ENCODE assay signal across 22 cellular contexts in the genomic region with DNA sequence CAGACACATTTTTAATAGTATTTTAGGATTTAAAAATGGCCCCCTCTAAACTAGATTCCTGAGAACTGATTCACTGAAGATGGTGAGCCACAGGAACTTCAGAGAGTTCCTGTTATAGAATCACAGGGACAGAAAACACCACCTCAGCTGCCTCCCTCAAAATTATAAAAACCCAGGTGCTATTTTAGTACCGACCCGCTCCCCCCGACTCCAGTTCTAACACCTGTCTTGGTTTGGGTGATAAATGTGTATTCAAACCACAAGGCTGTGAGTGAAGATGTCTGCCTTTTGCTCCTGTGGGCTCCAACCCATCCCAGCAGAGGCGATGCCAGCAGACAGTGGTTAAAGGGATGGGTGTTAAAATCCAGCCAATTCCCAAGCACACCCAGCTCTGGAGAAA.
DNase-seq lines count a peak whose midpoint lies in the region; ATAC-seq and TF ChIP-seq lines count a peak whose summit lies in the region.
"Had no signal": no experiment of that assay in that cellular context is flagged by ENCODE, and none has a peak within 500 bp of the region (broad histone marks: within the 10 kb centered on the region; RNA-seq: fewer than 3 reads in every experiment).

No MANE protein-coding gene starts in this region.

- WGBS in aorta, 2 donors, result 80 to 82% methylated on average over 4 of the region's 4 CpGs

- CTCF ChIA-PET in activated naive CD4-positive, alpha-beta T cell treated with anti-CD3 and anti-CD28 coated beads, Interleukin-2, amount 10 ng/mL, durations not matched to agents 7 days and 5 days (lab: Charles Lee), result no interaction called here

- peaks cover 5% of the 10 kb centered on the region for H3K27me3 Mint-ChIP-seq in dendritic cell treated with granulocyte-macrophage colony-stimulating factor and Interleukin-4, amounts not matched to agents 40 ng/mL and 50 ng/mL, for 4 days
- peaks cover 32% of the 10 kb centered on the region for H3K27me3 Mint-ChIP-seq in activated naive CD4-positive, alpha-beta T cell treated with anti-CD3 and anti-CD28 coated beads, Interleukin-2, amount 10 ng/mL, durations not matched to agents 7 days and 5 days

- peaks cover 30% of the 10 kb centered on the region for H3K4me1 Mint-ChIP-seq in dendritic cell treated with granulocyte-macrophage colony-stimulating factor and Interleukin-4, amounts not matched to agents 40 ng/mL and 50 ng/mL, for 4 days (ENCODE audit: low read depth)
- H3K4me1 Mint-ChIP-seq in activated naive CD4-positive, alpha-beta T cell treated with anti-CD3 and anti-CD28 coated beads, Interleukin-2, amount 10 ng/mL, durations not matched to agents 7 days and 5 days, result no peaks in the 10 kb centered on the region
- H3K4me1 Mint-ChIP-seq: H9 had no signal

- no peak for TF ChIP-seq CTCF in RWPE2 (IDR thresholded peaks at IDR 0.05; ENCODE audit: poor library complexity, severe bottlenecking)

- no peaks in the 10 kb centered on the region for H3K27me3 ChIP-seq in RWPE2 (ENCODE audit: insufficient read depth, poor library complexity, severe bottlenecking)
- no peaks in the 10 kb centered on the region for H3K27me3 ChIP-seq in aorta (ENCODE audit: control insufficient read depth in 1 of 2, insufficient read depth in 2 of 2, low read length in 1 of 2)

- H3K9me3 ChIP-seq in RWPE2 (ENCODE audit: severe bottlenecking), result no peaks in the 10 kb centered on the region
- H3K9me3 ChIP-seq in aorta (ENCODE audit: control insufficient read depth, low read length), result peaks cover 2% of the 10 kb centered on the region

- peak; percentile 46; the same call in 1 of the 3 replicates for ATAC-seq in RWPE2 (ENCODE audit: low read depth)
- no peak for ATAC-seq in aorta (ENCODE audit: low FRiP score)
- ATAC-seq in Right ventricle myocardium inferior, result no peak
- ATAC-seq: SK-N-SH treated with all-trans-retinoic acid at 6 μM for 48 hours had no signal

- no peak overlapping the region for H3K27ac ChIP-seq in RWPE2 (ENCODE audit: poor library complexity, severe bottlenecking)
- no peak overlapping the region for H3K27ac ChIP-seq in aorta (ENCODE audit: low read depth in 1 of 2, low read length in 2 of 2)
- H3K27ac ChIP-seq: HL-60 had no signal

- H3K36me3 ChIP-seq in RWPE2 (ENCODE audit: low read depth) (no peaks in the 10 kb centered on the region), aorta (ENCODE audit: control insufficient read depth in 1 of 2, insufficient read depth in 2 of 2, low read length in 1 of 2) (no peaks in the 10 kb centered on the region)

- H3K4me1 ChIP-seq in RWPE2 (ENCODE audit: insufficient read depth, poor library complexity, severe bottlenecking) (peaks cover 4% of the 10 kb centered on the region), aorta (ENCODE audit: control insufficient read depth in 1 of 2, insufficient read depth in 2 of 2, low read length in 2 of 2) (peaks cover 2 to 4% of the 10 kb centered on the region in 2 donors)

- intact Hi-C loops in dendritic cell treated with granulocyte-macrophage colony-stimulating factor and Interleukin-4, amounts not matched to agents 40 ng/mL and 50 ng/mL, for 4 days (cut with micrococcal nuclease), result no loop called here
- intact Hi-C loops in aorta (cut with DNase I), result no loop called here
- intact Hi-C loops in Right ventricle myocardium inferior (cut with DNase I), result no loop called here

- H3K36me3 Mint-ChIP-seq in dendritic cell treated with granulocyte-macrophage colony-stimulating factor and Interleukin-4, amounts not matched to agents 40 ng/mL and 50 ng/mL, for 4 days (ENCODE audit: low read depth), result no peaks in the 10 kb centered on the region
- H3K36me3 Mint-ChIP-seq in activated naive CD4-positive, alpha-beta T cell treated with anti-CD3 and anti-CD28 coated beads, Interleukin-2, amount 10 ng/mL, durations not matched to agents 7 days and 5 days, result no peaks in the 10 kb centered on the region

- no peak overlapping the region for H3K4me3 ChIP-seq in Jurkat, Clone E6-1 (ENCODE audit: low read length)
- no peak overlapping the region for H3K4me3 ChIP-seq in RWPE2 (ENCODE audit: severe bottlenecking)
- no peak overlapping the region for H3K4me3 ChIP-seq in aorta (ENCODE audit: low read length in 2 of 2)

- DNase-seq in AG20443 (ENCODE audit: low spot score) (peak; percentile 21), RWPE2 (ENCODE audit: low spot score) (no peak), aorta (no peak), amygdala (lab: John Stamatoyannopoulos, UW) (no peak), Right ventricle myocardium inferior (ENCODE audit: missing footprints) (no peak)
- DNase-seq in Jurkat, Clone E6-1 (ENCODE audit: low read depth, low spot score), result peak; percentile 72
- DNase-seq in activated naive CD4-positive, alpha-beta T cell treated with anti-CD3 and anti-CD28 coated beads, Interleukin-2, amount 10 ng/mL, durations not matched to agents 7 days and 5 days, result no peak
- DNase-seq: C1 segment of cervical spinal cord; DMS79; H9; IMR-90; Kasumi-1; MV-4-11; NCI-H1694 treated with DMSO at 0.1 percent for 48 hours; NCI-H226; NCI-H69; NK-92 treated with Interleukin-12 subunit alpha and Interleukin-12 subunit beta, amount 100 ng/mL, for 24 hours; SHP77 treated with DMSO at 0.1 percent for 48 hours; T-helper 1 cell had no signal

- peak overlapping the region; percentile 60 for H3K27ac Mint-ChIP-seq in dendritic cell treated with granulocyte-macrophage colony-stimulating factor and Interleukin-4, amounts not matched to agents 40 ng/mL and 50 ng/mL, for 4 days
- H3K27ac Mint-ChIP-seq in activated naive CD4-positive, alpha-beta T cell treated with anti-CD3 and anti-CD28 coated beads, Interleukin-2, amount 10 ng/mL, durations not matched to agents 7 days and 5 days, result no peak overlapping the region
- H3K27ac Mint-ChIP-seq: H9 had no signal

- no peak overlapping the region for H3K4me3 Mint-ChIP-seq in dendritic cell treated with granulocyte-macrophage colony-stimulating factor and Interleukin-4, amounts not matched to agents 40 ng/mL and 50 ng/mL, for 4 days
- no peak overlapping the region for H3K4me3 Mint-ChIP-seq in activated naive CD4-positive, alpha-beta T cell treated with anti-CD3 and anti-CD28 coated beads, Interleukin-2, amount 10 ng/mL, durations not matched to agents 7 days and 5 days
- H3K4me3 Mint-ChIP-seq: H9 had no signal

- H3K9me3 Mint-ChIP-seq in dendritic cell treated with granulocyte-macrophage colony-stimulating factor and Interleukin-4, amounts not matched to agents 40 ng/mL and 50 ng/mL, for 4 days, result peaks cover 7% of the 10 kb centered on the region
- no peaks in the 10 kb centered on the region for H3K9me3 Mint-ChIP-seq in activated naive CD4-positive, alpha-beta T cell treated with anti-CD3 and anti-CD28 coated beads, Interleukin-2, amount 10 ng/mL, durations not matched to agents 7 days and 5 days

Comparison
In these comparisons a context has a peak if more than half of its experiments do, and no peak if none do; other contexts are left out.
1. DNase-seq: peak in AG20443 (single experiment) and Jurkat, Clone E6-1 (single experiment); none in RWPE2 (single experiment), aorta (0 of 2), activated naive CD4-positive, alpha-beta T cell treated with anti-CD3 and anti-CD28 coated beads, Interleukin-2, amount 10 ng/mL, durations not matched to agents 7 days and 5 days (single experiment), amygdala (0 of 56) and Right ventricle myocardium inferior (single experiment).